ENCODE assay signal across 24 cellular contexts in genomic region chr2:50135841-50136240, GRCh38.
"Had no signal": no experiment of that assay in that cellular context is flagged by ENCODE, and none has a peak within 500 bp of the region (broad histone marks: within the 10 kb centered on the region; RNA-seq: fewer than 3 reads in every experiment).

No MANE protein-coding gene starts in this region.

- DNase-seq: naive thymus-derived CD8-positive, alpha-beta T cell; nephron progenitor cell; nucleus accumbens; pancreas; psoas muscle; right cardiac atrium; right lobe of liver; spleen; stimulated activated CD4-positive, alpha-beta T cell treated with anti-CD3 and anti-CD28 coated beads, Interleukin-12 subunit alpha, Interleukin-12 subunit beta, amount 100 ng/mL, for 4 hours; stimulated activated CD4-positive, alpha-beta T cell treated with anti-CD3 and anti-CD28 coated beads, Interleukin-1b, Interleukin-23, amount 100 ng/mL, for 48 hours; stimulated activated CD4-positive, alpha-beta T cell treated with anti-CD3 and anti-CD28 coated beads, Interleukin-4, amount 100 ng/mL, for 1 hour; stimulated activated CD4-positive, alpha-beta T cell treated with anti-CD3 and anti-CD28 coated beads, Interleukin-4, amount 100 ng/mL, for 4 hours; stimulated activated CD8-positive, alpha-beta memory T cell treated with anti-CD3 and anti-CD28 coated beads, Interleukin-4, amount 100 ng/mL, for 48 hours; stimulated activated naive CD4-positive, alpha-beta T cell; stimulated activated naive CD8-positive, alpha-beta T cell treated with anti-CD3 and anti-CD28 coated beads, Interleukin-15, amount 100 ng/mL, for 72 hours; stimulated activated naive CD8-positive, alpha-beta T cell treated with anti-CD3 and anti-CD28 coated beads, Interleukin-15, Interleukin-2, amounts not matched to agents 100 U/mL and 50 U/mL, for 24 hours; substantia nigra; testis; tibial artery; transverse colon; upper lobe of right lung; uterus had no signal

- ATAC-seq: naive thymus-derived CD8-positive, alpha-beta T cell; natural killer cell treated with Interleukin-12 subunit alpha and Interleukin-12 subunit beta and Interleukin-15 and Interleukin-18, amount 100 ng/mL, for 72 hours; pancreas; psoas muscle; right cardiac atrium; right lobe of liver; stimulated activated memory B cell treated with anti-CD40 and anti-IgM and Interleukin-4, amounts not matched to agents 10 μg/mL and 1 μg/mL and 100 μg/mL, for 72 hours; stimulated activated naive CD8-positive, alpha-beta T cell treated with anti-CD3 and anti-CD28 coated beads, Interleukin-15, amount 100 ng/mL, for 72 hours; stimulated activated naive CD8-positive, alpha-beta T cell treated with anti-CD3 and anti-CD28 coated beads, Interleukin-15, Interleukin-2, amounts not matched to agents 100 U/mL and 50 U/mL, for 24 hours; upper lobe of right lung had no signal
